In genomic region chr12:116533343-116534248, GRCh38 we compare ENCODE assay signal across 8 cellular contexts. TPM values are rescaled to one million over a fixed set of nuclear protein-coding genes. Genes with fewer than 3 reads are reported as not detected.
A peak's percentile ranks its signal among the peaks of the same experiment; 100 is the strongest.
DNase-seq lines count a peak whose midpoint lies in the region; ATAC-seq and TF ChIP-seq lines count a peak whose summit lies in the region.

No MANE protein-coding gene starts in this region.

- peak overlapping the region; percentile 67 for H3K4me3 ChIP-seq in GM12875 (ENCODE audit: low read depth, low read length)

- TF ChIP-seq CTCF in GM12875 (IDR thresholded peaks at IDR 0.05; ENCODE audit: borderline replicate concordance, insufficient read depth, low read depth, low read length) = no peak

- ATAC-seq in HG03039 (IDR thresholded peaks at IDR 0.05; ENCODE audit: unreplicated experiment) = peak; percentile 50
- no peak for ATAC-seq in HG03378 (IDR thresholded peaks at IDR 0.05; ENCODE audit: unreplicated experiment)

- DNase-seq in NCI-H345 (lab: John Stamatoyannopoulos, UW) = peak; percentile 88
- DNase-seq in activated CD4-positive, alpha-beta T cell treated with anti-CD3 and anti-CD28 coated beads for 24 hours (ENCODE audit: low read depth in 2 of 2) = peak; percentile 71 to 76
- DNase-seq in cerebellum (ENCODE audit: low spot score) = peak; percentile 98
- DNase-seq in kidney tubule cell (ENCODE audit: low spot score) = peak; percentile 67
- peak; percentile 41 to 64 for DNase-seq in stimulated activated CD4-positive, alpha-beta T cell treated with anti-CD3 and anti-CD28 coated beads, Interleukin-1b, Interleukin-23, amount 100 ng/mL, for 1 hour (ENCODE audit: low read depth in 2 of 2)

RNA-seq across cellular contexts. Expression of gene MAP1LC3B2, which starts 25.6 kb away (rescaled TPM):
- total RNA-seq in cerebellum = 1.4 TPM
